ENCODE assay signal across 19 cellular contexts in the genomic region with DNA sequence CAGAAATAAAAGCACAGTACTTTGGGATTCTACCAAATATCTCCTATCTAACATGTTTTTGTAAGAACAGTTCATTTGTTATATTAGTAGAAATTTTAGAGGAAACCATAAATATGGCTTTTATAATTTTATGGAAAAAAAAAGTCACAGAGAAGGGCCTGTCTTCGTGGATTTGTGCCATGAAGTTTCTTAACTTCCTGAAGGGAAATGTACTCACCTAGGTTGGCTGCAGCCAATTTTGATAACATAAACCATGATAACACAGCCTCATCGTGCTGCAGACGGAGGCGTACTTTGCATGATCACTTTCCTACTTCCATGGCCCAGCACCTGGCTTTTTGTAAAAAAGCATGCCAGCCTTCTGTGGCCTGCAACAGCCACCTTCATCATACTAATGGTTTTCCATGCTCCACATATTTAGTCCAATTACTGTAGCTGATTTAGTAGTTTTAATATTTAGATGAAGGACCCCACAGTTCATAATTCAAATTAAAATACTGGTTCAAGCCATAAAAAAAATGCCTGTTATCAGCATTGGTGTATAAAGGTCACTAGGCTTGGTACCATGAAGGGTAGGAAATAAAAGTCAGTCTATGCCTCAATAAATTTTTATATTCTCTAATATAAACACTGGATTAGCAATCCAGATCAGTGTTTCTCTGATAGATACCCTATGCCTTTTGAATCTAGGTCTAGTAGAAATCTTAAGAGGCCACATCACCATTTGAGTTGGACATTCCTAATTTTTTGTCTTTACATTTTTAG.
DNase-seq lines count a peak whose midpoint lies in the region; ATAC-seq, FAIRE-seq and TF ChIP-seq lines count a peak whose summit lies in the region.
"Had no signal": no experiment of that assay in that cellular context is flagged by ENCODE, and none has a peak within 500 bp of the region (broad histone marks: within the 10 kb centered on the region; RNA-seq: fewer than 3 reads in every experiment).

No MANE protein-coding gene starts in this region.

- 17 to 27% (median 23%) methylated on average over 4 of the region's 4 CpGs for WGBS in adrenal gland, 4 donors

- H3K27me3 ChIP-seq in adrenal gland = no peaks in the 10 kb centered on the region
- no peaks in the 10 kb centered on the region for H3K27me3 ChIP-seq in mucosa of rectum (ENCODE audit: control insufficient read depth in 2 of 2, insufficient read depth in 2 of 2, low read length in 2 of 2)
- H3K27me3 ChIP-seq: ascending aorta, dorsolateral prefrontal cortex, ovary had no signal

- no peak for DNase-seq in stimulated activated naive CD8-positive, alpha-beta T cell treated with anti-CD3 and anti-CD28 coated beads, Interleukin-15, Interleukin-2, amounts not matched to agents 100 U/mL and 50 U/mL, for 24 hours
- DNase-seq in adrenal gland (no peak), OCI-M1 (lab: John Stamatoyannopoulos, UW) (no peak), G401 (ENCODE audit: low spot score) (no peak), RCC 7860 (ENCODE audit: low spot score) (no peak), Kasumi-1 (lab: John Stamatoyannopoulos, UW) (no peak)
- DNase-seq: activated CD4-positive, alpha-beta T cell treated with anti-CD3 and anti-CD28 coated beads for 48 hours; dorsolateral prefrontal cortex; HFFc6; NCI-H2107; NCI-H774; ovary; stimulated activated naive CD4-positive, alpha-beta T cell treated with Interleukin-2 at 50 U/mL for 16 hours had no signal

- H3K4me3 ChIP-seq in adrenal gland (no peak overlapping the region), mucosa of rectum (ENCODE audit: low read length in 2 of 2) (no peak overlapping the region)
- H3K4me3 ChIP-seq: ascending aorta, dorsolateral prefrontal cortex, ovary had no signal

- no peaks in the 10 kb centered on the region for H3K27me3 Mint-ChIP-seq in stimulated activated naive CD8-positive, alpha-beta T cell treated with anti-CD3 and anti-CD28 coated beads, Interleukin-15, Interleukin-2, amounts not matched to agents 100 ng/mL and 50 ng/mL, for 24 hours

- H3K9me3 ChIP-seq in adrenal gland (replicated peaks in 1 of 3) = no peaks in the 10 kb centered on the region
- no peaks in the 10 kb centered on the region for H3K9me3 ChIP-seq in mucosa of rectum (ENCODE audit: control insufficient read depth in 2 of 2, low read length in 2 of 2)
- H3K9me3 ChIP-seq: ascending aorta, ovary had no signal

- ATAC-seq in stimulated activated naive CD8-positive, alpha-beta T cell treated with anti-CD3 and anti-CD28 coated beads, Interleukin-15, Interleukin-2, amounts not matched to agents 100 U/mL and 50 U/mL, for 24 hours = no peak

- H3K9me3 Mint-ChIP-seq in stimulated activated naive CD8-positive, alpha-beta T cell treated with anti-CD3 and anti-CD28 coated beads, Interleukin-15, Interleukin-2, amounts not matched to agents 100 ng/mL and 50 ng/mL, for 24 hours = peaks cover 4% of the 10 kb centered on the region
- H3K9me3 Mint-ChIP-seq: HFFc6; T-helper 2 cell treated with Interferon-gamma antibody and Interleukin-4, amounts not matched to agents 5 μg/mL and 100 μg/mL, for 36 hours had no signal

- no peak for TF ChIP-seq POLR2A in adrenal gland (IDR thresholded peaks at IDR 0.05)

- H3K27ac ChIP-seq in adrenal gland (peak overlapping the region; percentile 34 to 74 (median 57)), mucosa of rectum (ENCODE audit: low read depth in 2 of 2, low read length in 2 of 2) (peak overlapping the region; percentile 74 to 79)
- H3K27ac ChIP-seq: ascending aorta, ovary had no signal

- peaks cover 95% of the 10 kb centered on the region for H3K4me1 Mint-ChIP-seq in stimulated activated naive CD8-positive, alpha-beta T cell treated with anti-CD3 and anti-CD28 coated beads, Interleukin-15, Interleukin-2, amounts not matched to agents 100 ng/mL and 50 ng/mL, for 24 hours (ENCODE audit: low read depth)

- H3K4me1 ChIP-seq in adrenal gland (replicated peaks in 1 of 2) (peaks cover 42 to 49% of the 10 kb centered on the region in 2 donors), mucosa of rectum (ENCODE audit: control insufficient read depth in 2 of 2, insufficient read depth in 2 of 2, low read length in 2 of 2) (peaks cover 44 to 58% of the 10 kb centered on the region in 2 donors)

- in situ Hi-C loops in G401 (cut with HindIII; ENCODE audit: low sequenced_read_pairs) = no loop called here

- intact Hi-C loops in adrenal gland (cut with DNase I) = no loop called here

- TF ChIP-seq CTCF in adrenal gland (IDR thresholded peaks at IDR 0.05) = no peak

- H3K36me3 Mint-ChIP-seq in stimulated activated naive CD8-positive, alpha-beta T cell treated with anti-CD3 and anti-CD28 coated beads, Interleukin-15, Interleukin-2, amounts not matched to agents 100 ng/mL and 50 ng/mL, for 24 hours (ENCODE audit: low read depth) = peaks cover 90% of the 10 kb centered on the region

- peak overlapping the region; percentile 74 for H3K27ac Mint-ChIP-seq in stimulated activated naive CD8-positive, alpha-beta T cell treated with anti-CD3 and anti-CD28 coated beads, Interleukin-15, Interleukin-2, amounts not matched to agents 100 ng/mL and 50 ng/mL, for 24 hours
- H3K27ac Mint-ChIP-seq: activated T-helper 2 cell treated with anti-CD3 and anti-CD28 coated beads, Interferon-gamma antibody, Interleukin-2, Interleukin-4, amounts not matched to agents 10 μg/mL and 5 μg/mL and 100 μg/mL, durations not matched to agents 14 hours and 24 hours and 36 hours; HFFc6; T-helper 2 cell treated with Interferon-gamma antibody and Interleukin-4, amounts not matched to agents 5 μg/mL and 100 μg/mL, for 36 hours had no signal

- peak overlapping the region in 1 of 2 donors; percentile 26 for H3K9ac ChIP-seq in mucosa of rectum (ENCODE audit: low read depth in 1 of 2, low read length in 2 of 2)

- FAIRE-seq in RCC 7860 (lab: Jason Lieb, UNC) = no peak
- FAIRE-seq: keratinocyte had no signal

- H3K36me3 ChIP-seq in adrenal gland (replicated peaks in 1 of 2) (no peaks in the 10 kb centered on the region), mucosa of rectum (ENCODE audit: control insufficient read depth in 2 of 2, insufficient read depth in 2 of 2, low read length in 2 of 2) (no peaks in the 10 kb centered on the region)
- H3K36me3 ChIP-seq: ascending aorta, ovary had no signal

- H3K4me3 Mint-ChIP-seq in stimulated activated naive CD8-positive, alpha-beta T cell treated with anti-CD3 and anti-CD28 coated beads, Interleukin-15, Interleukin-2, amounts not matched to agents 100 ng/mL and 50 ng/mL, for 24 hours = no peak overlapping the region
- H3K4me3 Mint-ChIP-seq: HFFc6; T-helper 2 cell treated with Interferon-gamma antibody and Interleukin-4, amounts not matched to agents 5 μg/mL and 100 μg/mL, for 36 hours had no signal
